1 cellular context compared by ENCODE assay signal in the genomic region with DNA sequence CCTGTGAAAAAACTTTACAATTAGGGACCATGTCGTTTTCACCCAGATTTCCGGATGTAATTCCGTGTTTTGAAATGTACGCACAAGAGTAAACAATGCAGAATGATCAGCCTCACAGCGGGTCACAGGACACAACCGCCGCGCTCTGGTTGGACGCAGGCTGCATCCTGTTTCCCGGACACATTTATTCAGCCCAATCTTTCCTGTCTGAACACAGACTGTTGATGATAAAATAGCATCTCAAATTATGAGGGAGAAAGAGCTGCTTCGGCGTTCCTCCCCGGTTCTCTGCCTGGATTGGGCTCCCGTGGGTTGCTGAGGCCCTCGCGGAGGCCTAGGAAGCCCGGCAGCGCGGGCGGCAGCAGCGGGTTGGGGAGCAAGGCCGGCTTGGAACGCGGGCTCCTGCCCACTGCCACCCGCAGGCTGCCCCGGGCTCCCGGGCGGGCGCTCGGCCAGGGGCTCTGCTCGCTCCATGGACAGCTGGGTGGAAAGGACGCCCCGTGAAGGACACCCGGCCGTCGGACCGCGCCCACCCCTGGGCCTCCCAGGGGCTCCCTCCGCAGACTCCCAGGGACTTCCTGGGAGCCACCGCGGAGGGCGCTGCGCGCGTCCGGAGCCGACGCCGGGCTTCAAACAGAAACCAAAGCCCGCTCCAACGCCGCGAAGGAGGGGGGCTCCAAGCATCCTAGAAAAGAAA.
TF ChIP-seq lines count a peak whose summit lies in the region.

No MANE protein-coding gene starts in this region.

TF ChIP-seq in WTC11, 78 proteins besides CTCF, POLR2A, EP300 and RAD21 (continued from another document):
- TF ChIP-seq, protein P1, sequence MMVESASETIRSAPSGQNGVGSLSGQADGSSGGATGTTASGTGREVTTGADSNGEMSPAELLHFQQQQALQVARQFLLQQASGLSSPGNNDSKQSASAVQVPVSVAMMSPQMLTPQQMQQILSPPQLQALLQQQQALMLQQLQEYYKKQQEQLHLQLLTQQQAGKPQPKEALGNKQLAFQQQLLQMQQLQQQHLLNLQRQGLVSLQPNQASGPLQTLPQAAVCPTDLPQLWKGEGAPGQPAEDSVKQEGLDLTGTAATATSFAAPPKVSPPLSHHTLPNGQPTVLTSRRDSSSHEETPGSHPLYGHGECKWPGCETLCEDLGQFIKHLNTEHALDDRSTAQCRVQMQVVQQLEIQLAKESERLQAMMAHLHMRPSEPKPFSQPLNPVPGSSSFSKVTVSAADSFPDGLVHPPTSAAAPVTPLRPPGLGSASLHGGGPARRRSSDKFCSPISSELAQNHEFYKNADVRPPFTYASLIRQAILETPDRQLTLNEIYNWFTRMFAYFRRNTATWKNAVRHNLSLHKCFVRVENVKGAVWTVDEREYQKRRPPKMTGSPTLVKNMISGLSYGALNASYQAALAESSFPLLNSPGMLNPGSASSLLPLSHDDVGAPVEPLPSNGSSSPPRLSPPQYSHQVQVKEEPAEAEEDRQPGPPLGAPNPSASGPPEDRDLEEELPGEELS (CRISPR knock-in tag; IDR thresholded peaks at IDR 0.05), result peak; percentile 50; the same call in 1 of the 2 replicates
- TF ChIP-seq ZNF138 (CRISPR knock-in tag; conservative IDR thresholded peaks at IDR 0.05) (no peak), ZNF219 (CRISPR knock-in tag; IDR thresholded peaks at IDR 0.05; ENCODE audit: borderline replicate concordance) (no peak), FOXP1 (CRISPR knock-in tag; IDR thresholded peaks at IDR 0.05; ENCODE audit: borderline replicate concordance) (peak; percentile 36; the same call in 1 of the 2 replicates)
- TF ChIP-seq, protein P2, sequence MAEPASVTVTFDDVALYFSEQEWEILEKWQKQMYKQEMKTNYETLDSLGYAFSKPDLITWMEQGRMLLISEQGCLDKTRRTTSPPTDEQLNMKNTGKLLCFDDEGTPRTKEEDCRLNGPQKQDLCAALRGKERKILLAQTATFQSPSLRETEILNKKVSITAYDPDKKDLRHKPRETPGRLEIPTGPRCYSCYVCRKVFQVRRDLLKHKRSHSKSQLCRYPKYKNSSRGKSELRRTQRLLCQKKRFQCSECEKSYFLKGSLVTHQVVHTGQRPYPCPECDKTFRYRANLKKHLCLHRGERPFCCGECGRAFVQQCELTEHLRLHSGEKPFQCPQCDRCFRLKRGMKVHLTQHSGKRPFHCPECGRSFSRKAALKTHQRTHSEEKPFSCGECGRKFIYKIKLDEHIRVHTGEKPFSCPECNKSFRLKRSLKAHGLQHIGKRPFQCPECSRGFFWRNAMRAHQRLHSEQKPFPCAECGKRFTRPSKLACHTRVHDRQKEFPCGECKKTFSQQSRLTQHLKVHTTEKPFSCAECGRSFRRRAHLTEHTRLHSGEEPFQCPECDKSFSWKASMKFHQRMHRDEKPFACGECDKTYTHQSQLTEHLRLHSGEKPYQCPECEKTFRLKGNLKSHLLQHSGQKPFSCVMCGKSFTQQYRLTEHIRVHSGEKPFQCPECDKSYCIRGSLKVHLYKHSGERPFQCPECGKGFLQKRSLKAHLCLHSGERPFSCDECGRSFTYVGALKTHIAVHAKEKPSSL (CRISPR knock-in tag; conservative IDR thresholded peaks at IDR 0.05), result no peak
- TF ChIP-seq, protein P3, sequence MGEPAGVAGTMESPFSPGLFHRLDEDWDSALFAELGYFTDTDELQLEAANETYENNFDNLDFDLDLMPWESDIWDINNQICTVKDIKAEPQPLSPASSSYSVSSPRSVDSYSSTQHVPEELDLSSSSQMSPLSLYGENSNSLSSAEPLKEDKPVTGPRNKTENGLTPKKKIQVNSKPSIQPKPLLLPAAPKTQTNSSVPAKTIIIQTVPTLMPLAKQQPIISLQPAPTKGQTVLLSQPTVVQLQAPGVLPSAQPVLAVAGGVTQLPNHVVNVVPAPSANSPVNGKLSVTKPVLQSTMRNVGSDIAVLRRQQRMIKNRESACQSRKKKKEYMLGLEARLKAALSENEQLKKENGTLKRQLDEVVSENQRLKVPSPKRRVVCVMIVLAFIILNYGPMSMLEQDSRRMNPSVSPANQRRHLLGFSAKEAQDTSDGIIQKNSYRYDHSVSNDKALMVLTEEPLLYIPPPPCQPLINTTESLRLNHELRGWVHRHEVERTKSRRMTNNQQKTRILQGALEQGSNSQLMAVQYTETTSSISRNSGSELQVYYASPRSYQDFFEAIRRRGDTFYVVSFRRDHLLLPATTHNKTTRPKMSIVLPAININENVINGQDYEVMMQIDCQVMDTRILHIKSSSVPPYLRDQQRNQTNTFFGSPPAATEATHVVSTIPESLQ (CRISPR knock-in tag; IDR thresholded peaks at IDR 0.05), result no peak
